Comparison of ENCODE assay signal across 6 cellular contexts in the genomic region with DNA sequence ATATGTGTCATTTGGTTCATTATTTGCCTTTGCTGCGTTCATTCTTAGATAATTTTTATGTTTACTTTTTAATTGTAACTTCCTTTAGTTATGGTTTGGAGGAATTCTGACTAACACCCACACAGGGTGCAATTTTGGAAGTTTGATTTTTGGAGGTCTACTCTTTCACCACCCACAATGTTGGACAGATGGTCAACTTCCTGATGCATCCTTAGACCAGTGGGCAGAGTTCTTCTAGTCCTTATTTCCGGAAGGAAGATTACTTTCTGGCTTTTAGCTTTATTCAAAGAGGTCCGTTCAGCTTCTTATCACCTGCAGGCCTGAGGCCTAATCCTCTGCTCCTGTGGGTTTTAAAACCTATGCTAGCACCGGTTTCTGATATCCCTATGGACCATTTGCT.
"Had no signal": no experiment of that assay in that cellular context is flagged by ENCODE, and none has a peak within 500 bp of the region (broad histone marks: within the 10 kb centered on the region; RNA-seq: fewer than 3 reads in every experiment).

No MANE protein-coding gene starts in this region.

- H3K27ac Mint-ChIP-seq: IgD-negative memory B cell had no signal

- H3K4me1 Mint-ChIP-seq: IgD-negative memory B cell had no signal

- H3K27ac ChIP-seq: HL-60 had no signal

- H3K36me3 Mint-ChIP-seq: IgD-negative memory B cell had no signal

- H3K4me3 Mint-ChIP-seq: IgD-negative memory B cell had no signal

- ATAC-seq: HepG2, K562 had no signal

- DNase-seq: IMR-90, KBM-7 had no signal

- H3K4me3 ChIP-seq: K562 had no signal
